30 cellular contexts compared by ENCODE assay signal in the genomic region with DNA sequence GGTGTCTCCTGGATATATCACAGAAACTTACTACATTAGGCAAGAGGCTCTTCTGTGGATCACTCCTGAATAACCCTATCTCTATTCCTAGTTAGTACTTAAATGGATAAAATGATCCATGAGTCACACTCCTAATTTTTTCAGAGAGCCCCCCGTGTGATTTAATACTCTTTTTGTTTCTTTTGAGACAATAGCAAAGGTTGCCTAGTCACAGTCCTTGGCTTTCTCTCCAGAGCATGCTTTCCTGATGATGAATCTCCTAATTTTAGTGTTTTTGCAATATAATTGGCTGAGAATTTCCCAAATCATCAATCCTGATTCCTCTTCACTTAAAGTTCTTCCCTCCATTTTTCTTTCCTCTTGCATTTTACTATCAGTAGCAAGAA.
DNase-seq lines count a peak whose midpoint lies in the region; ATAC-seq and TF ChIP-seq lines count a peak whose summit lies in the region.
"Had no signal": no experiment of that assay in that cellular context is flagged by ENCODE, and none has a peak within 500 bp of the region (broad histone marks: within the 10 kb centered on the region; RNA-seq: fewer than 3 reads in every experiment).

No MANE protein-coding gene starts in this region.

- H3K4me3 ChIP-seq in Loucy (ENCODE audit: low read length, poor library complexity, severe bottlenecking): no peak overlapping the region
- H3K4me3 ChIP-seq in cardiac fibroblast (replicated peaks in 1 of 2; ENCODE audit: low read depth in 2 of 2, low read length in 2 of 2): no peak overlapping the region
- H3K4me3 ChIP-seq in mesenchymal stem cell (ENCODE audit: insufficient read depth in 1 of 2, low read depth in 1 of 2, low read length in 2 of 2): no peak overlapping the region
- H3K4me3 ChIP-seq: BLaER1, cardiac muscle cell, lower lobe of right lung, prostate gland, right lobe of liver, SJSA1, transverse colon had no signal

- no peak overlapping the region for H2BK15ac ChIP-seq in mesenchymal stem cell (ENCODE audit: low read depth, poor library complexity, severe bottlenecking)

- 71% methylated on average over 1 of the region's 1 CpG for WGBS in mesenchymal stem cell

- H3K4ac ChIP-seq in mesenchymal stem cell (ENCODE audit: low read depth in 1 of 2, low read length in 2 of 2): no peak overlapping the region

- H3K4me2 ChIP-seq in Loucy (ENCODE audit: low read depth, low read length, poor library complexity, severe bottlenecking) (no peak overlapping the region), mesenchymal stem cell (ENCODE audit: low read length, poor library complexity, severe bottlenecking) (no peak overlapping the region)
- H3K4me2 ChIP-seq: BLaER1 had no signal

- H3K27ac ChIP-seq in mesenchymal stem cell (ENCODE audit: low read length, poor library complexity, severe bottlenecking) (no peak overlapping the region), caudate nucleus (ENCODE audit: low read depth, low read length) (no peak overlapping the region)
- H3K27ac ChIP-seq: BLaER1, cardiac muscle cell, lower lobe of right lung, prostate gland, right lobe of liver, SJSA1, transverse colon had no signal

- H2AK5ac ChIP-seq in mesenchymal stem cell (ENCODE audit: low read length, severe bottlenecking): no peak overlapping the region

- H3K23ac ChIP-seq in mesenchymal stem cell (ENCODE audit: low read length in 2 of 2): no peak overlapping the region

- no peaks in the 10 kb centered on the region for H4K20me1 ChIP-seq in Loucy (ENCODE audit: insufficient read depth, low read length, poor library complexity, severe bottlenecking)
- H4K20me1 ChIP-seq: BLaER1 had no signal

- no peak for ATAC-seq in GM21526 (IDR thresholded peaks at IDR 0.05; ENCODE audit: low FRiP score, unreplicated experiment)
- ATAC-seq: activated CD8-positive, alpha-beta memory T cell treated with anti-CD3 and anti-CD28 coated beads, Interleukin-2, amount 10 ng/mL, durations not matched to agents 7 days and 5 days; activated T-cell treated with anti-CD3 and anti-CD28 coated beads, Interleukin-2, amount 50 U/mL, for 4 hours; lower lobe of right lung; naive thymus-derived CD8-positive, alpha-beta T cell; right lobe of liver had no signal

- H3K27me3 ChIP-seq in Loucy (ENCODE audit: insufficient read depth, low read length, poor library complexity, severe bottlenecking) (no peaks in the 10 kb centered on the region), mesenchymal stem cell (ENCODE audit: control insufficient read depth in 1 of 2, insufficient read depth in 1 of 2, low read length in 2 of 2) (peaks cover 0 to 4% of the 10 kb centered on the region in 2 experiments)
- H3K27me3 ChIP-seq: BLaER1, cardiac muscle cell, right lobe of liver, SJSA1, transverse colon had no signal

- H3K18ac ChIP-seq in mesenchymal stem cell (ENCODE audit: low read depth in 1 of 2, low read length in 2 of 2): no peak overlapping the region

- H4K8ac ChIP-seq in mesenchymal stem cell (ENCODE audit: low read length): no peak overlapping the region

- H3K79me1 ChIP-seq in mesenchymal stem cell (replicated peaks; ENCODE audit: low read length, poor library complexity, severe bottlenecking): no peaks in the 10 kb centered on the region

- H3K14ac ChIP-seq in mesenchymal stem cell (ENCODE audit: low read length in 2 of 2): no peak overlapping the region

- no peak overlapping the region for H2BK5ac ChIP-seq in mesenchymal stem cell (ENCODE audit: low read depth, low read length, poor library complexity, severe bottlenecking)

- peak; percentile 3 for DNase-seq in EL
- peak; percentile 5 to 51 for DNase-seq in cardiac fibroblast (ENCODE audit: low read depth in 2 of 2)
- no peak for DNase-seq in mesenchymal stem cell
- DNase-seq in mucosa of gallbladder (ENCODE audit: low spot score): no peak
- DNase-seq in caudate nucleus (lab: John Stamatoyannopoulos, UW): no peak
- no peak for DNase-seq in NCI-H2081 treated with DMSO at 0.1 percent for 48 hours (lab: John Stamatoyannopoulos, UW)
- DNase-seq: ACHN; activated CD4-positive, alpha-beta T cell treated with anti-CD3 and anti-CD28 coated beads, Interleukin-2, amount 50 U/mL, for 4 hours; activated CD8-positive, alpha-beta memory T cell treated with anti-CD3 and anti-CD28 coated beads, Interleukin-2, amount 10 ng/mL, durations not matched to agents 7 days and 5 days; activated gamma-delta T cell; activated naive CD8-positive, alpha-beta T cell treated with anti-CD3 and anti-CD28 coated beads for 36 hours; activated T-cell treated with anti-CD3 and anti-CD28 coated beads, Interleukin-2, amount 50 U/mL, for 4 hours; anterior cingulate cortex; hypothalamus; Karpas-422; lower lobe of right lung; naive thymus-derived CD8-positive, alpha-beta T cell; NCI-H1436 treated with DMSO at 0.1 percent for 48 hours; NCI-H2107; NCI-H748 treated with DMSO at 0.1 percent for 48 hours; right lobe of liver; RPMI8226; T1000; transverse colon had no signal

- H2AFZ ChIP-seq in Loucy (ENCODE audit: low read length) (peak overlapping the region; percentile 26; the same call in 1 of the 2 replicates), mesenchymal stem cell (ENCODE audit: low read depth, low read length) (no peak overlapping the region)

- H3K9me3 ChIP-seq in Loucy (ENCODE audit: insufficient read depth, low read depth, low read length) (no peaks in the 10 kb centered on the region), mesenchymal stem cell (ENCODE audit: control insufficient read depth, low read length) (peaks cover 23% of the 10 kb centered on the region)
- H3K9me3 ChIP-seq: BLaER1, lower lobe of right lung, prostate gland, right lobe of liver, SJSA1, transverse colon had no signal

- no peaks in the 10 kb centered on the region for H3F3A ChIP-seq in Loucy (ENCODE audit: low read depth)

- H4K91ac ChIP-seq in mesenchymal stem cell (ENCODE audit: low read length): no peak overlapping the region

- no peaks in the 10 kb centered on the region for H3K79me2 ChIP-seq in Loucy (ENCODE audit: insufficient read depth, low read length)

- H3K9ac ChIP-seq in Loucy (ENCODE audit: low read depth, low read length, poor library complexity, severe bottlenecking): no peak overlapping the region
- peak overlapping the region; percentile 73 for H3K9ac ChIP-seq in mesenchymal stem cell (ENCODE audit: low read length)
- H3K9ac ChIP-seq: BLaER1 had no signal

- no peak overlapping the region for H2BK120ac ChIP-seq in mesenchymal stem cell (ENCODE audit: low read depth, low read length)

- no peaks in the 10 kb centered on the region for H3K36me3 ChIP-seq in Loucy (ENCODE audit: insufficient read depth, low read length)
- H3K36me3 ChIP-seq in mesenchymal stem cell (ENCODE audit: control insufficient read depth in 1 of 2, insufficient read depth in 2 of 2, low read depth in 1 of 2, low read length in 2 of 2): peaks cover 0 to 9% of the 10 kb centered on the region in 2 experiments
- H3K36me3 ChIP-seq: BLaER1, cardiac muscle cell, lower lobe of right lung, prostate gland, right lobe of liver, SJSA1, transverse colon had no signal

- H3K4me1 ChIP-seq in Loucy (ENCODE audit: insufficient read depth, low read length, poor library complexity, severe bottlenecking) (no peaks in the 10 kb centered on the region), mesenchymal stem cell (ENCODE audit: control insufficient read depth, insufficient read depth, low read depth, low read length) (no peaks in the 10 kb centered on the region)
- H3K4me1 ChIP-seq: BLaER1, lower lobe of right lung, prostate gland, right lobe of liver, SJSA1, transverse colon had no signal

- no peak overlapping the region for H2BK12ac ChIP-seq in mesenchymal stem cell (ENCODE audit: low read length in 2 of 2)

- TF ChIP-seq CTCF in Loucy (conservative IDR thresholded peaks at IDR 0.05; ENCODE audit: low read length) (no peak), cardiac fibroblast (IDR thresholded peaks at IDR 0.05; ENCODE audit: low read depth, low read length) (no peak)

- H3K9me2 ChIP-seq in Loucy (replicated peaks; ENCODE audit: low read depth, low read length): no peaks in the 10 kb centered on the region

Comparison
In these comparisons a context has a peak if more than half of its experiments do, and no peak if none do; other contexts are left out.
1. DNase-seq: peak in EL (single experiment) and cardiac fibroblast (2 of 2); none in mesenchymal stem cell (single experiment), mucosa of gallbladder (single experiment), caudate nucleus (0 of 61) and NCI-H2081 treated with DMSO at 0.1 percent for 48 hours (single experiment).